Comparison of ENCODE assay signal across 1 cellular context in genomic region chr12:43694879-43695278, GRCh38.
TF ChIP-seq lines count a peak whose summit lies in the region.

No MANE protein-coding gene starts in this region.

TF ChIP-seq in GM12878, 131 proteins besides CTCF, POLR2A, EP300 and RAD21 (continued from another document):
- TF ChIP-seq ZNF24 (IDR thresholded peaks at IDR 0.05) (no peak), RELB (IDR thresholded peaks at IDR 0.05; ENCODE audit: low read depth) (no peak), PML (IDR thresholded peaks at IDR 0.05; ENCODE audit: low read length) (no peak)
- TF ChIP-seq, protein P1, sequence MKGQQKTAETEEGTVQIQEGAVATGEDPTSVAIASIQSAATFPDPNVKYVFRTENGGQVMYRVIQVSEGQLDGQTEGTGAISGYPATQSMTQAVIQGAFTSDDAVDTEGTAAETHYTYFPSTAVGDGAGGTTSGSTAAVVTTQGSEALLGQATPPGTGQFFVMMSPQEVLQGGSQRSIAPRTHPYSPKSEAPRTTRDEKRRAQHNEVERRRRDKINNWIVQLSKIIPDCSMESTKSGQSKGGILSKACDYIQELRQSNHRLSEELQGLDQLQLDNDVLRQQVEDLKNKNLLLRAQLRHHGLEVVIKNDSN (IDR thresholded peaks at IDR 0.05; ENCODE audit: borderline replicate concordance, extremely low read length, insufficient read depth, low read depth, low read length) = no peak
